In the genomic region with DNA sequence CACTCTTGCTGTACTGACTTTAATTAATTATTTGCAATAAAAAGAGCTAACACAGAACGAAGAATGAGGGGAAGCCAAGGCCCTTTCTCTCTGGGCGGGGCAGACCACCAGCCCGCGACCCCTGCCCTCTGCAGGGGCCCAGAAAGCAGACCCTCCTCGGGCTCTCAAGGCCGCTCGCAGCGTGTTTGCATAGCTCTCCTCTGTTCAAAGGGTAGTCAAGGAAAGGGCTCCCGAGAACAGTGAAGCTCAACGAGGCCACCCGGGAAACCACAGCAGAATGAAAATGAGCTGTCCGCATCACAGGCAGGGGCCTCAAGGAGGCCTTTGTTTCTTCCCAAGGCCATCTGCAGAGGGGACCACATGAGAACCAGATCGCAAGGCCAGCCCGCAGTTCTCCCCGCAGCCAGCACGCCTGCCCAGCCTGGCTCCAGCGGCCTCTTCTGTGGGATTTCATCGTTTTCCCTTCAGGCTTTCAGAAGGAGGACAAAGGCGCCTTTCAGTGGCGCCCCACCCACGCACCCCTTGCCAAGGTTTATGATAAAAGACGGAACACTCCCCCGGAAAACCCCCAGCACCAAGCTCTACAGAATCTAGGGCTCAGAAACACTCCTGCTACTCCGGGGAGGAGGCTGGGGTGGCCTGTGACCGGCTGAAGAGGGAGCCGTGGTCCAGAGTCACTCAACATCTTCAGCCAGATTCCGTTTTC, we compare ENCODE assay signal across 12 cellular contexts. TPM values are rescaled to one million over a fixed set of nuclear protein-coding genes. Genes with fewer than 3 reads are reported as not detected.
DNase-seq lines count a peak whose midpoint lies in the region; ATAC-seq and TF ChIP-seq lines count a peak whose summit lies in the region.
"Had no signal": no experiment of that assay in that cellular context is flagged by ENCODE, and none has a peak within 500 bp of the region (broad histone marks: within the 10 kb centered on the region; RNA-seq: fewer than 3 reads in every experiment).

No MANE protein-coding gene starts in this region.

- no peaks in the 10 kb centered on the region for H3K9me3 Mint-ChIP-seq in stimulated activated naive B cell treated with anti-CD40 and anti-IgM and Interleukin-4, amounts not matched to agents 10 μg/mL and 1 μg/mL and 100 μg/mL, for 72 hours
- H3K9me3 Mint-ChIP-seq: activated T-cell treated with anti-CD3 and anti-CD28 coated beads, Interleukin-2, amount 50 U/mL, for 24 hours had no signal

- H3K4me3 Mint-ChIP-seq in stimulated activated naive B cell treated with anti-CD40 and anti-IgM and Interleukin-4, amounts not matched to agents 10 μg/mL and 1 μg/mL and 100 μg/mL, for 72 hours = no peak overlapping the region
- H3K4me3 Mint-ChIP-seq: activated T-cell treated with anti-CD3 and anti-CD28 coated beads, Interleukin-2, amount 50 U/mL, for 24 hours had no signal

- TF ChIP-seq CTCF in lung (IDR thresholded peaks at IDR 0.05; ENCODE audit: control extremely low read depth, extremely low read depth) (no peak), adrenal gland (IDR thresholded peaks at IDR 0.05) (no peak)

- WGBS in lung, 2 donors = 62 to 83% methylated on average over 27 of the region's 27 CpGs
- WGBS in adrenal gland, 4 donors = 68 to 82% (median 76%) methylated on average over 25 to 27 of the region's 27 CpGs

- peaks cover 9 to 17% of the 10 kb centered on the region in 2 donors for H3K36me3 Mint-ChIP-seq in stimulated activated naive B cell treated with anti-CD40 and anti-IgM and Interleukin-4, amounts not matched to agents 10 μg/mL and 1 μg/mL and 100 μg/mL, for 72 hours

- peak overlapping the region; percentile 34 for H3K27ac Mint-ChIP-seq in stimulated activated naive B cell treated with anti-CD40 and anti-IgM and Interleukin-4, amounts not matched to agents 10 μg/mL and 1 μg/mL and 100 μg/mL, for 72 hours
- H3K27ac Mint-ChIP-seq: activated T-cell treated with anti-CD3 and anti-CD28 coated beads, Interleukin-2, amount 50 U/mL, for 24 hours had no signal

- H3K27ac ChIP-seq in lung (ENCODE audit: low read depth in 1 of 2, low read length in 1 of 2) (peak overlapping the region in 1 of 2 donors; percentile 61), adrenal gland (no peak overlapping the region)

- no peaks in the 10 kb centered on the region for H3K27me3 Mint-ChIP-seq in stimulated activated naive B cell treated with anti-CD40 and anti-IgM and Interleukin-4, amounts not matched to agents 10 μg/mL and 1 μg/mL and 100 μg/mL, for 72 hours
- H3K27me3 Mint-ChIP-seq: activated T-cell treated with anti-CD3 and anti-CD28 coated beads, Interleukin-2, amount 50 U/mL, for 24 hours had no signal

- peaks cover 30 to 51% of the 10 kb centered on the region in 2 donors for H3K4me1 Mint-ChIP-seq in stimulated activated naive B cell treated with anti-CD40 and anti-IgM and Interleukin-4, amounts not matched to agents 10 μg/mL and 1 μg/mL and 100 μg/mL, for 72 hours

- ATAC-seq in lung (ENCODE audit: insufficient read depth, low FRiP score) = peak; percentile 45
- no peak for ATAC-seq in stimulated activated naive B cell treated with anti-CD40 and anti-IgM and Interleukin-4, amounts not matched to agents 10 μg/mL and 1 μg/mL and 100 μg/mL, for 72 hours (replicated peaks)
- ATAC-seq: SK-N-SH treated with all-trans-retinoic acid at 6 μM for 48 hours had no signal

- H3K9me3 ChIP-seq in lung (ENCODE audit: control insufficient read depth in 2 of 2, insufficient read depth in 1 of 2, low read length in 1 of 2) (no peaks in the 10 kb centered on the region), adrenal gland (replicated peaks in 1 of 3) (no peaks in the 10 kb centered on the region)

- peaks cover 0 to 3% of the 10 kb centered on the region in 2 donors for H3K36me3 ChIP-seq in lung (ENCODE audit: control insufficient read depth in 2 of 2, insufficient read depth in 2 of 2, low read length in 2 of 2)
- no peaks in the 10 kb centered on the region for H3K36me3 ChIP-seq in adrenal gland (replicated peaks in 1 of 2)

- intact Hi-C loops in adrenal gland (cut with DNase I) = no loop called here

- H3K4me3 ChIP-seq in lung = no peak overlapping the region
- H3K4me3 ChIP-seq in adrenal gland = no peak overlapping the region

- TF ChIP-seq POLR2A in adrenal gland (IDR thresholded peaks at IDR 0.05) = no peak

- H3K4me1 ChIP-seq in lung (ENCODE audit: control insufficient read depth in 2 of 2, insufficient read depth in 2 of 2, low read length in 2 of 2) = peaks cover 20 to 27% of the 10 kb centered on the region in 2 donors
- peaks cover 9 to 35% of the 10 kb centered on the region in 2 donors for H3K4me1 ChIP-seq in adrenal gland (replicated peaks in 1 of 2)

- DNase-seq in NCI-H1092 (lab: John Stamatoyannopoulos, UW) (peak; percentile 28), ecto neural progenitor cell (ENCODE audit: low spot score) (peak; percentile 69), lung (ENCODE audit: low spot score) (no peak), NCI-H1694 treated with DMSO at 0.1 percent for 48 hours (lab: John Stamatoyannopoulos, UW) (no peak), cerebellar nuclear complex (lab: John Stamatoyannopoulos, UW) (no peak), DMS53 treated with DMSO at 0.1 percent for 48 hours (lab: John Stamatoyannopoulos, UW; ENCODE audit: unreplicated experiment) (no peak), adrenal gland (no peak)
- no peak for DNase-seq in stimulated activated naive B cell treated with anti-CD40 and anti-IgM and Interleukin-4, amounts not matched to agents 10 μg/mL and 1 μg/mL and 100 μg/mL, for 72 hours
- DNase-seq: activated T-cell treated with anti-CD3 and anti-CD28 coated beads, Interleukin-2, amount 50 U/mL, for 24 hours had no signal

- H3K27me3 ChIP-seq in lung (ENCODE audit: control insufficient read depth, insufficient read depth) (no peaks in the 10 kb centered on the region), adrenal gland (no peaks in the 10 kb centered on the region)

RNA-seq across cellular contexts. Expression of a gene that starts 25.3 kb away (rescaled TPM):
- 10 to 100 TPM; 33.6 to 38.9 TPM for total RNA-seq in lung
- polyA plus RNA-seq in lung = 10 to 100 TPM; 15.8 to 20.3 TPM
- 10 to 100 TPM in 7 of 8 donors, 1 to 10 TPM in 1; 7.2 to 38.5 (median 18.5) TPM for total RNA-seq in adrenal gland
- polyA plus RNA-seq in adrenal gland = 10 to 100 TPM in 2 of 3 donors, 1 to 10 TPM in 1; 7.5 to 12.7 (median 11.6) TPM

RNA-seq across cellular contexts. Expression of a gene that starts 40.1 kb away (rescaled TPM):
- total RNA-seq in lung = 10 to 100 TPM; 52.4 to 73.3 TPM
- 10 to 100 TPM; 40.8 to 87.0 TPM for polyA plus RNA-seq in lung
- total RNA-seq in adrenal gland = 10 to 100 TPM; 45.8 to 92.7 (median 73.8) TPM
- 10 to 100 TPM; 30.3 to 65.0 (median 51.3) TPM for polyA plus RNA-seq in adrenal gland

RNA-seq across cellular contexts. Expression of a gene that starts 49.3 kb away (rescaled TPM):
- total RNA-seq in lung (not detected), adrenal gland (1 to 10 TPM in 1 of 8 donors, under 1 TPM in 6, not detected in 1; 0.19 to 2.2 (median 0.52) TPM)
- polyA plus RNA-seq in lung (not detected), adrenal gland (under 1 TPM; 0.37 to 0.73 (median 0.48) TPM)
- total RNA-seq: endothelial cell of umbilical vein, pulmonary artery endothelial cell had no signal
- polyA plus RNA-seq: endothelial cell of umbilical vein had no signal

Comparison
In these comparisons a context has a peak if more than half of its experiments do, and no peak if none do; other contexts are left out.
1. DNase-seq: peak in NCI-H1092 (single experiment) and ecto neural progenitor cell (single experiment); none in lung (single experiment), stimulated activated naive B cell treated with anti-CD40 and anti-IgM and Interleukin-4, amounts not matched to agents 10 μg/mL and 1 μg/mL and 100 μg/mL, for 72 hours (single experiment), NCI-H1694 treated with DMSO at 0.1 percent for 48 hours (single experiment), cerebellar nuclear complex (0 of 2), DMS53 treated with DMSO at 0.1 percent for 48 hours (single experiment) and adrenal gland (0 of 7).